Comparison of ENCODE assay signal across 10 cellular contexts in genomic region chr17:2510559-2510958, GRCh38. TPM values are rescaled to one million over a fixed set of nuclear protein-coding genes. Genes with fewer than 3 reads are reported as not detected.
DNase-seq lines count a peak whose midpoint lies in the region; ATAC-seq, FAIRE-seq and TF ChIP-seq lines count a peak whose summit lies in the region.
"Had no signal": no experiment of that assay in that cellular context is flagged by ENCODE, and none has a peak within 500 bp of the region (broad histone marks: within the 10 kb centered on the region; RNA-seq: fewer than 3 reads in every experiment).

No MANE protein-coding gene starts in this region.

- peaks cover 17% of the 10 kb centered on the region for H3K36me3 Mint-ChIP-seq in activated CD4-positive, alpha-beta T cell treated with anti-CD3 and anti-CD28 coated beads for 36 hours (ENCODE audit: low read depth)
- peaks cover 18% of the 10 kb centered on the region for H3K36me3 Mint-ChIP-seq in activated CD4-positive, alpha-beta T cell treated with anti-CD3 and anti-CD28 coated beads, Interleukin-2, amount 10 ng/mL, durations not matched to agents 24 days and 14 days (ENCODE audit: low read depth)

- POLR2A ChIA-PET in activated CD4-positive, alpha-beta T cell treated with anti-CD3 and anti-CD28 coated beads for 36 hours (lab: Charles Lee), result interaction anchor here (0.6 to 1.5 kb wide), 5 partner anchors 20 to 1633 kb away, joined by 3 to 10 read pairs (median 5); no protein-coding TSS in a partner anchor

- peaks cover 23% of the 10 kb centered on the region for H3K4me1 Mint-ChIP-seq in activated CD4-positive, alpha-beta T cell treated with anti-CD3 and anti-CD28 coated beads for 36 hours
- H3K4me1 Mint-ChIP-seq in activated CD4-positive, alpha-beta T cell treated with anti-CD3 and anti-CD28 coated beads, Interleukin-2, amount 10 ng/mL, durations not matched to agents 24 days and 14 days, result peaks cover 13% of the 10 kb centered on the region

- no peak for TF ChIP-seq CTCF in kidney (IDR thresholded peaks at IDR 0.05; ENCODE audit: borderline replicate concordance, extremely low read depth, insufficient read depth)

- no peaks in the 10 kb centered on the region for H3K9me3 Mint-ChIP-seq in activated CD4-positive, alpha-beta T cell treated with anti-CD3 and anti-CD28 coated beads for 36 hours (ENCODE audit: low read depth)
- no peaks in the 10 kb centered on the region for H3K9me3 Mint-ChIP-seq in activated CD4-positive, alpha-beta T cell treated with anti-CD3 and anti-CD28 coated beads, Interleukin-2, amount 10 ng/mL, durations not matched to agents 24 days and 14 days

- 81% methylated on average over 2 of the region's 2 CpGs for WGBS in thymus

- FAIRE-seq in kidney (lab: Jason Lieb, UNC), result no peak
- FAIRE-seq: HTR-8/SVneo had no signal

- no peak overlapping the region for H3K27ac Mint-ChIP-seq in activated CD4-positive, alpha-beta T cell treated with anti-CD3 and anti-CD28 coated beads for 36 hours
- H3K27ac Mint-ChIP-seq in activated CD4-positive, alpha-beta T cell treated with anti-CD3 and anti-CD28 coated beads, Interleukin-2, amount 10 ng/mL, durations not matched to agents 24 days and 14 days, result no peak overlapping the region

- ATAC-seq in activated CD4-positive, alpha-beta T cell treated with anti-CD3 and anti-CD28 coated beads for 36 hours, result no peak

- no peak overlapping the region for H3K4me3 Mint-ChIP-seq in activated CD4-positive, alpha-beta T cell treated with anti-CD3 and anti-CD28 coated beads for 36 hours
- H3K4me3 Mint-ChIP-seq in activated CD4-positive, alpha-beta T cell treated with anti-CD3 and anti-CD28 coated beads, Interleukin-2, amount 10 ng/mL, durations not matched to agents 24 days and 14 days, result no peak overlapping the region

- H3K9me3 ChIP-seq in adipocyte (ENCODE audit: control insufficient read depth, low read length), result no peaks in the 10 kb centered on the region
- no peaks in the 10 kb centered on the region for H3K9me3 ChIP-seq in kidney (ENCODE audit: control insufficient read depth in 1 of 2, low read length in 2 of 2)
- H3K9me3 ChIP-seq in thymus (ENCODE audit: control insufficient read depth), result no peaks in the 10 kb centered on the region

- H3K36me3 ChIP-seq in adipocyte (ENCODE audit: control insufficient read depth, insufficient read depth, low read length, severe bottlenecking) (no peaks in the 10 kb centered on the region), kidney (ENCODE audit: control insufficient read depth in 1 of 2, insufficient read depth in 2 of 2, low read length in 2 of 2) (no peaks in the 10 kb centered on the region), thymus (ENCODE audit: control insufficient read depth, insufficient read depth) (no peaks in the 10 kb centered on the region)

- peak; percentile 21 for DNase-seq in activated CD4-positive, alpha-beta T cell treated with anti-CD3 and anti-CD28 coated beads for 36 hours
- no peak for DNase-seq in activated CD4-positive, alpha-beta T cell treated with anti-CD3 and anti-CD28 coated beads, Interleukin-2, amount 10 ng/mL, durations not matched to agents 24 days and 14 days
- DNase-seq in adipocyte (ENCODE audit: low read depth) (no peak), kidney (no peak), AML-193 (lab: John Stamatoyannopoulos, UW) (no peak)
- DNase-seq in stimulated activated CD4-positive, alpha-beta T cell treated with anti-CD3 and anti-CD28 coated beads, Interleukin-4, amount 100 ng/mL, for 24 hours, result no peak
- no peak for DNase-seq in effector CD4-positive, alpha-beta T cell
- DNase-seq: C1 segment of cervical spinal cord had no signal

- intact Hi-C loops in activated CD4-positive, alpha-beta T cell treated with anti-CD3 and anti-CD28 coated beads for 36 hours (cut with DNase I, micrococcal nuclease), result loop anchor here in 1 of 2 experiments (2.0 to 10.0 kb wide), 5 partner anchors 110 to 1127 kb away; partner anchors contain the start of genes CTNS, MNT, RILP and SCARF1
- intact Hi-C loops in activated CD4-positive, alpha-beta T cell treated with anti-CD3 and anti-CD28 coated beads, Interleukin-2, amount 10 ng/mL, durations not matched to agents 24 days and 14 days (cut with micrococcal nuclease), result loop anchor here (2.0 to 10.0 kb wide), 3 partner anchors 84 to 164 kb away; partner anchors contain the start of gene MNT
- intact Hi-C loops in kidney (cut with DNase I), result no loop called here

- H3K4me3 ChIP-seq in adipocyte (ENCODE audit: low read length) (peak overlapping the region; percentile 97), kidney (ENCODE audit: low read length in 2 of 2) (peak overlapping the region; percentile 90 to 98), thymus (ENCODE audit: low read length) (peak overlapping the region; percentile 61)

- H3K27ac ChIP-seq in kidney (ENCODE audit: low read depth in 2 of 2, low read length in 2 of 2), result peak overlapping the region in 1 of 2 donors; percentile 80
- no peak overlapping the region for H3K27ac ChIP-seq in thymus (ENCODE audit: low read depth)

- H3K4me1 ChIP-seq in adipocyte (ENCODE audit: control insufficient read depth, insufficient read depth, low read length) (peaks cover 10% of the 10 kb centered on the region), kidney (ENCODE audit: control insufficient read depth in 1 of 2, insufficient read depth in 1 of 2, low read depth in 1 of 2, low read length in 2 of 2) (peaks cover 10 to 11% of the 10 kb centered on the region in 2 donors), thymus (ENCODE audit: control insufficient read depth, insufficient read depth, low read length) (peaks cover 14% of the 10 kb centered on the region)

- H3K9ac ChIP-seq in adipocyte (ENCODE audit: low read length), result peak overlapping the region; percentile 88
- peak overlapping the region; percentile 92 to 98 for H3K9ac ChIP-seq in kidney (ENCODE audit: low read length in 2 of 2)

- no peaks in the 10 kb centered on the region for H3K27me3 Mint-ChIP-seq in activated CD4-positive, alpha-beta T cell treated with anti-CD3 and anti-CD28 coated beads for 36 hours
- no peaks in the 10 kb centered on the region for H3K27me3 Mint-ChIP-seq in activated CD4-positive, alpha-beta T cell treated with anti-CD3 and anti-CD28 coated beads, Interleukin-2, amount 10 ng/mL, durations not matched to agents 24 days and 14 days

- CTCF ChIA-PET in activated CD4-positive, alpha-beta T cell treated with anti-CD3 and anti-CD28 coated beads for 36 hours (lab: Charles Lee), result interaction anchor here (0.6 to 1.5 kb wide), 7 partner anchors 13 to 788 kb away, joined by 3 to 5 read pairs (median 3); no protein-coding TSS in a partner anchor

- H3K27me3 ChIP-seq in adipocyte (replicated peaks; ENCODE audit: control insufficient read depth, insufficient read depth, low read length), result no peaks in the 10 kb centered on the region
- no peaks in the 10 kb centered on the region for H3K27me3 ChIP-seq in thymus (ENCODE audit: control insufficient read depth, insufficient read depth)

RNA-seq across cellular contexts. Expression of gene METTL16, which starts 1.1 kb away (rescaled TPM):
- total RNA-seq in activated CD4-positive, alpha-beta T cell treated with anti-CD3 and anti-CD28 coated beads for 36 hours, result 10 to 100 TPM; 50.1 to 61.6 TPM
- total RNA-seq in activated CD4-positive, alpha-beta T cell treated with anti-CD3 and anti-CD28 coated beads, Interleukin-2, amount 10 ng/mL, durations not matched to agents 24 days and 14 days, result 59.5 and 61.1 TPM in 2 replicates
- total RNA-seq in kidney, result 37.2 TPM
- polyA plus RNA-seq in kidney (ENCODE audit: insufficient read depth, low read depth, low replicate concordance), result 18.0 TPM
- polyA plus RNA-seq in thymus, result 37.1 TPM
